ENCODE assay signal across 1 cellular context in the genomic region with DNA sequence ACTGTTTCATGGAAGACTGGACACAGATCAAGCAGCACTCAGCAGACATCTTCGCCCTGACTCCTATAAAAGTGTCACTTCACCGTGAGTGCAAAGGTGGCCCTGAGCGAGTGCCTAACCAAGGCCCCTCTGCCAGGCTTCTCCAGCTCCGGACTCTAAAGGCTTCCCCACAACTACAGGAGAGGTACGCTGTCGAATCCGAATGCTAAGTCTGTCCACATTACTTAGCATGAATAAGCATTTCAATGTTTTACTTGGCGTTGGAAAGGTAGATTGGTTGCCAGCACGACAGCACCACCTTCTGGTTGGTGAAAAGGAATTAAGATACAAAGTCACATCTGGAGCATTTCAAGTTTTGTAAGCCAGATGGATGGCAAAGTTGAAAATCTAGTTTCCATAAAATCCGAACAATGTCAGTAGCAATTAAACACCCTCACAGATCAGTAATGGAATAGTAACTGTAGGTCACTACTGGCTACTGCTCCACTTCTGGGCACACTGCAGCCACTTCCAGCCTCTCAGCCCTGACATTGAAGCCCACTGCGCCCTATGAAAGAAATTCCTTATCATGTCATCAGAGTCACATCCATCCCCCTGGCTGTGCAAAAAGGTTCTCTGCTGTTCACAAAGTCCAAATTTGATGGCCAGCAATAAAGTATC.
TF ChIP-seq lines count a peak whose summit lies in the region.

No MANE protein-coding gene starts in this region.

TF ChIP-seq in K562, 482 proteins besides CTCF, POLR2A, EP300 and RAD21 (continued from another document and continues in another):
- TF ChIP-seq, protein P1, sequence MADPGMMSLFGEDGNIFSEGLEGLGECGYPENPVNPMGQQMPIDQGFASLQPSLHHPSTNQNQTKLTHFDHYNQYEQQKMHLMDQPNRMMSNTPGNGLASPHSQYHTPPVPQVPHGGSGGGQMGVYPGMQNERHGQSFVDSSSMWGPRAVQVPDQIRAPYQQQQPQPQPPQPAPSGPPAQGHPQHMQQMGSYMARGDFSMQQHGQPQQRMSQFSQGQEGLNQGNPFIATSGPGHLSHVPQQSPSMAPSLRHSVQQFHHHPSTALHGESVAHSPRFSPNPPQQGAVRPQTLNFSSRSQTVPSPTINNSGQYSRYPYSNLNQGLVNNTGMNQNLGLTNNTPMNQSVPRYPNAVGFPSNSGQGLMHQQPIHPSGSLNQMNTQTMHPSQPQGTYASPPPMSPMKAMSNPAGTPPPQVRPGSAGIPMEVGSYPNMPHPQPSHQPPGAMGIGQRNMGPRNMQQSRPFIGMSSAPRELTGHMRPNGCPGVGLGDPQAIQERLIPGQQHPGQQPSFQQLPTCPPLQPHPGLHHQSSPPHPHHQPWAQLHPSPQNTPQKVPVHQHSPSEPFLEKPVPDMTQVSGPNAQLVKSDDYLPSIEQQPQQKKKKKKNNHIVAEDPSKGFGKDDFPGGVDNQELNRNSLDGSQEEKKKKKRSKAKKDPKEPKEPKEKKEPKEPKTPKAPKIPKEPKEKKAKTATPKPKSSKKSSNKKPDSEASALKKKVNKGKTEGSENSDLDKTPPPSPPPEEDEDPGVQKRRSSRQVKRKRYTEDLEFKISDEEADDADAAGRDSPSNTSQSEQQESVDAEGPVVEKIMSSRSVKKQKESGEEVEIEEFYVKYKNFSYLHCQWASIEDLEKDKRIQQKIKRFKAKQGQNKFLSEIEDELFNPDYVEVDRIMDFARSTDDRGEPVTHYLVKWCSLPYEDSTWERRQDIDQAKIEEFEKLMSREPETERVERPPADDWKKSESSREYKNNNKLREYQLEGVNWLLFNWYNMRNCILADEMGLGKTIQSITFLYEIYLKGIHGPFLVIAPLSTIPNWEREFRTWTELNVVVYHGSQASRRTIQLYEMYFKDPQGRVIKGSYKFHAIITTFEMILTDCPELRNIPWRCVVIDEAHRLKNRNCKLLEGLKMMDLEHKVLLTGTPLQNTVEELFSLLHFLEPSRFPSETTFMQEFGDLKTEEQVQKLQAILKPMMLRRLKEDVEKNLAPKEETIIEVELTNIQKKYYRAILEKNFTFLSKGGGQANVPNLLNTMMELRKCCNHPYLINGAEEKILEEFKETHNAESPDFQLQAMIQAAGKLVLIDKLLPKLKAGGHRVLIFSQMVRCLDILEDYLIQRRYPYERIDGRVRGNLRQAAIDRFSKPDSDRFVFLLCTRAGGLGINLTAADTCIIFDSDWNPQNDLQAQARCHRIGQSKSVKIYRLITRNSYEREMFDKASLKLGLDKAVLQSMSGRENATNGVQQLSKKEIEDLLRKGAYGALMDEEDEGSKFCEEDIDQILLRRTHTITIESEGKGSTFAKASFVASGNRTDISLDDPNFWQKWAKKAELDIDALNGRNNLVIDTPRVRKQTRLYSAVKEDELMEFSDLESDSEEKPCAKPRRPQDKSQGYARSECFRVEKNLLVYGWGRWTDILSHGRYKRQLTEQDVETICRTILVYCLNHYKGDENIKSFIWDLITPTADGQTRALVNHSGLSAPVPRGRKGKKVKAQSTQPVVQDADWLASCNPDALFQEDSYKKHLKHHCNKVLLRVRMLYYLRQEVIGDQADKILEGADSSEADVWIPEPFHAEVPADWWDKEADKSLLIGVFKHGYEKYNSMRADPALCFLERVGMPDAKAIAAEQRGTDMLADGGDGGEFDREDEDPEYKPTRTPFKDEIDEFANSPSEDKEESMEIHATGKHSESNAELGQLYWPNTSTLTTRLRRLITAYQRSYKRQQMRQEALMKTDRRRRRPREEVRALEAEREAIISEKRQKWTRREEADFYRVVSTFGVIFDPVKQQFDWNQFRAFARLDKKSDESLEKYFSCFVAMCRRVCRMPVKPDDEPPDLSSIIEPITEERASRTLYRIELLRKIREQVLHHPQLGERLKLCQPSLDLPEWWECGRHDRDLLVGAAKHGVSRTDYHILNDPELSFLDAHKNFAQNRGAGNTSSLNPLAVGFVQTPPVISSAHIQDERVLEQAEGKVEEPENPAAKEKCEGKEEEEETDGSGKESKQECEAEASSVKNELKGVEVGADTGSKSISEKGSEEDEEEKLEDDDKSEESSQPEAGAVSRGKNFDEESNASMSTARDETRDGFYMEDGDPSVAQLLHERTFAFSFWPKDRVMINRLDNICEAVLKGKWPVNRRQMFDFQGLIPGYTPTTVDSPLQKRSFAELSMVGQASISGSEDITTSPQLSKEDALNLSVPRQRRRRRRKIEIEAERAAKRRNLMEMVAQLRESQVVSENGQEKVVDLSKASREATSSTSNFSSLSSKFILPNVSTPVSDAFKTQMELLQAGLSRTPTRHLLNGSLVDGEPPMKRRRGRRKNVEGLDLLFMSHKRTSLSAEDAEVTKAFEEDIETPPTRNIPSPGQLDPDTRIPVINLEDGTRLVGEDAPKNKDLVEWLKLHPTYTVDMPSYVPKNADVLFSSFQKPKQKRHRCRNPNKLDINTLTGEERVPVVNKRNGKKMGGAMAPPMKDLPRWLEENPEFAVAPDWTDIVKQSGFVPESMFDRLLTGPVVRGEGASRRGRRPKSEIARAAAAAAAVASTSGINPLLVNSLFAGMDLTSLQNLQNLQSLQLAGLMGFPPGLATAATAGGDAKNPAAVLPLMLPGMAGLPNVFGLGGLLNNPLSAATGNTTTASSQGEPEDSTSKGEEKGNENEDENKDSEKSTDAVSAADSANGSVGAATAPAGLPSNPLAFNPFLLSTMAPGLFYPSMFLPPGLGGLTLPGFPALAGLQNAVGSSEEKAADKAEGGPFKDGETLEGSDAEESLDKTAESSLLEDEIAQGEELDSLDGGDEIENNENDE (IDR thresholded peaks at IDR 0.05; ENCODE audit: low read depth, low read length): no peak
- no peak for TF ChIP-seq ZNF436 (CRISPR knock-in tag; IDR thresholded peaks at IDR 0.05)
- TF ChIP-seq, protein P2, sequence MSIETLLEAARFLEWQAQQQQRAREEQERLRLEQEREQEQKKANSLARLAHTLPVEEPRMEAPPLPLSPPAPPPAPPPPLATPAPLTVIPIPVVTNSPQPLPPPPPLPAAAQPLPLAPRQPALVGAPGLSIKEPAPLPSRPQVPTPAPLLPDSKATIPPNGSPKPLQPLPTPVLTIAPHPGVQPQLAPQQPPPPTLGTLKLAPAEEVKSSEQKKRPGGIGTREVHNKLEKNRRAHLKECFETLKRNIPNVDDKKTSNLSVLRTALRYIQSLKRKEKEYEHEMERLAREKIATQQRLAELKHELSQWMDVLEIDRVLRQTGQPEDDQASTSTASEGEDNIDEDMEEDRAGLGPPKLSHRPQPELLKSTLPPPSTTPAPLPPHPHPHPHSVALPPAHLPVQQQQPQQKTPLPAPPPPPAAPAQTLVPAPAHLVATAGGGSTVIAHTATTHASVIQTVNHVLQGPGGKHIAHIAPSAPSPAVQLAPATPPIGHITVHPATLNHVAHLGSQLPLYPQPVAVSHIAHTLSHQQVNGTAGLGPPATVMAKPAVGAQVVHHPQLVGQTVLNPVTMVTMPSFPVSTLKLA (conservative IDR thresholded peaks at IDR 0.05): peak in 1 of 2 experiments; percentile 39; a peak in 1 of 4 replicates
- TF ChIP-seq, protein P3, sequence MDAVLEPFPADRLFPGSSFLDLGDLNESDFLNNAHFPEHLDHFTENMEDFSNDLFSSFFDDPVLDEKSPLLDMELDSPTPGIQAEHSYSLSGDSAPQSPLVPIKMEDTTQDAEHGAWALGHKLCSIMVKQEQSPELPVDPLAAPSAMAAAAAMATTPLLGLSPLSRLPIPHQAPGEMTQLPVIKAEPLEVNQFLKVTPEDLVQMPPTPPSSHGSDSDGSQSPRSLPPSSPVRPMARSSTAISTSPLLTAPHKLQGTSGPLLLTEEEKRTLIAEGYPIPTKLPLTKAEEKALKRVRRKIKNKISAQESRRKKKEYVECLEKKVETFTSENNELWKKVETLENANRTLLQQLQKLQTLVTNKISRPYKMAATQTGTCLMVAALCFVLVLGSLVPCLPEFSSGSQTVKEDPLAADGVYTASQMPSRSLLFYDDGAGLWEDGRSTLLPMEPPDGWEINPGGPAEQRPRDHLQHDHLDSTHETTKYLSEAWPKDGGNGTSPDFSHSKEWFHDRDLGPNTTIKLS (IDR thresholded peaks at IDR 0.05; ENCODE audit: borderline replicate concordance, low read depth): 0 out of 2 replicates have a peak, but pooled peaks have one; percentile 15
- TF ChIP-seq ZNF668 (CRISPR knock-in tag; IDR thresholded peaks at IDR 0.05): no peak
- TF ChIP-seq, protein P4, sequence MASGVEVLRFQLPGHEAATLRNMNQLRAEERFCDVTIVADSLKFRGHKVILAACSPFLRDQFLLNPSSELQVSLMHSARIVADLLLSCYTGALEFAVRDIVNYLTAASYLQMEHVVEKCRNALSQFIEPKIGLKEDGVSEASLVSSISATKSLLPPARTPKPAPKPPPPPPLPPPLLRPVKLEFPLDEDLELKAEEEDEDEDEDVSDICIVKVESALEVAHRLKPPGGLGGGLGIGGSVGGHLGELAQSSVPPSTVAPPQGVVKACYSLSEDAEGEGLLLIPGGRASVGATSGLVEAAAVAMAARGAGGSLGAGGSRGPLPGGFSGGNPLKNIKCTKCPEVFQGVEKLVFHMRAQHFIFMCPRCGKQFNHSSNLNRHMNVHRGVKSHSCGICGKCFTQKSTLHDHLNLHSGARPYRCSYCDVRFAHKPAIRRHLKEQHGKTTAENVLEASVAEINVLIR (CRISPR knock-in tag; IDR thresholded peaks at IDR 0.05): no peak
- TF ChIP-seq KAT8 (IDR thresholded peaks at IDR 0.05; ENCODE audit: low read depth): no peak
- no peak for TF ChIP-seq HDGF (IDR thresholded peaks at IDR 0.05)
- no peak for TF ChIP-seq FOXJ2 (tag; IDR thresholded peaks at IDR 0.05)
- no peak for TF ChIP-seq ZNF354B (CRISPR knock-in tag; IDR thresholded peaks at IDR 0.05)
- TF ChIP-seq, protein P5, sequence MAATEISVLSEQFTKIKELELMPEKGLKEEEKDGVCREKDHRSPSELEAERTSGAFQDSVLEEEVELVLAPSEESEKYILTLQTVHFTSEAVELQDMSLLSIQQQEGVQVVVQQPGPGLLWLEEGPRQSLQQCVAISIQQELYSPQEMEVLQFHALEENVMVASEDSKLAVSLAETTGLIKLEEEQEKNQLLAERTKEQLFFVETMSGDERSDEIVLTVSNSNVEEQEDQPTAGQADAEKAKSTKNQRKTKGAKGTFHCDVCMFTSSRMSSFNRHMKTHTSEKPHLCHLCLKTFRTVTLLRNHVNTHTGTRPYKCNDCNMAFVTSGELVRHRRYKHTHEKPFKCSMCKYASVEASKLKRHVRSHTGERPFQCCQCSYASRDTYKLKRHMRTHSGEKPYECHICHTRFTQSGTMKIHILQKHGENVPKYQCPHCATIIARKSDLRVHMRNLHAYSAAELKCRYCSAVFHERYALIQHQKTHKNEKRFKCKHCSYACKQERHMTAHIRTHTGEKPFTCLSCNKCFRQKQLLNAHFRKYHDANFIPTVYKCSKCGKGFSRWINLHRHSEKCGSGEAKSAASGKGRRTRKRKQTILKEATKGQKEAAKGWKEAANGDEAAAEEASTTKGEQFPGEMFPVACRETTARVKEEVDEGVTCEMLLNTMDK (IDR thresholded peaks at IDR 0.05; ENCODE audit: borderline replicate concordance, insufficient read depth, low read depth, low read length, poor library complexity, severe bottlenecking): no peak
- TF ChIP-seq, protein P6, sequence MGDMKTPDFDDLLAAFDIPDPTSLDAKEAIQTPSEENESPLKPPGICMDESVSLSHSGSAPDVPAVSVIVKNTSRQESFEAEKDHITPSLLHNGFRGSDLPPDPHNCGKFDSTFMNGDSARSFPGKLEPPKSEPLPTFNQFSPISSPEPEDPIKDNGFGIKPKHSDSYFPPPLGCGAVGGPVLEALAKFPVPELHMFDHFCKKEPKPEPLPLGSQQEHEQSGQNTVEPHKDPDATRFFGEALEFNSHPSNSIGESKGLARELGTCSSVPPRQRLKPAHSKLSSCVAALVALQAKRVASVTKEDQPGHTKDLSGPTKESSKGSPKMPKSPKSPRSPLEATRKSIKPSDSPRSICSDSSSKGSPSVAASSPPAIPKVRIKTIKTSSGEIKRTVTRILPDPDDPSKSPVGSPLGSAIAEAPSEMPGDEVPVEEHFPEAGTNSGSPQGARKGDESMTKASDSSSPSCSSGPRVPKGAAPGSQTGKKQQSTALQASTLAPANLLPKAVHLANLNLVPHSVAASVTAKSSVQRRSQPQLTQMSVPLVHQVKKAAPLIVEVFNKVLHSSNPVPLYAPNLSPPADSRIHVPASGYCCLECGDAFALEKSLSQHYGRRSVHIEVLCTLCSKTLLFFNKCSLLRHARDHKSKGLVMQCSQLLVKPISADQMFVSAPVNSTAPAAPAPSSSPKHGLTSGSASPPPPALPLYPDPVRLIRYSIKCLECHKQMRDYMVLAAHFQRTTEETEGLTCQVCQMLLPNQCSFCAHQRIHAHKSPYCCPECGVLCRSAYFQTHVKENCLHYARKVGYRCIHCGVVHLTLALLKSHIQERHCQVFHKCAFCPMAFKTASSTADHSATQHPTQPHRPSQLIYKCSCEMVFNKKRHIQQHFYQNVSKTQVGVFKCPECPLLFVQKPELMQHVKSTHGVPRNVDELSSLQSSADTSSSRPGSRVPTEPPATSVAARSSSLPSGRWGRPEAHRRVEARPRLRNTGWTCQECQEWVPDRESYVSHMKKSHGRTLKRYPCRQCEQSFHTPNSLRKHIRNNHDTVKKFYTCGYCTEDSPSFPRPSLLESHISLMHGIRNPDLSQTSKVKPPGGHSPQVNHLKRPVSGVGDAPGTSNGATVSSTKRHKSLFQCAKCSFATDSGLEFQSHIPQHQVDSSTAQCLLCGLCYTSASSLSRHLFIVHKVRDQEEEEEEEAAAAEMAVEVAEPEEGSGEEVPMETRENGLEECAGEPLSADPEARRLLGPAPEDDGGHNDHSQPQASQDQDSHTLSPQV (IDR thresholded peaks at IDR 0.05): peak; percentile 80
- TF ChIP-seq, protein P7, sequence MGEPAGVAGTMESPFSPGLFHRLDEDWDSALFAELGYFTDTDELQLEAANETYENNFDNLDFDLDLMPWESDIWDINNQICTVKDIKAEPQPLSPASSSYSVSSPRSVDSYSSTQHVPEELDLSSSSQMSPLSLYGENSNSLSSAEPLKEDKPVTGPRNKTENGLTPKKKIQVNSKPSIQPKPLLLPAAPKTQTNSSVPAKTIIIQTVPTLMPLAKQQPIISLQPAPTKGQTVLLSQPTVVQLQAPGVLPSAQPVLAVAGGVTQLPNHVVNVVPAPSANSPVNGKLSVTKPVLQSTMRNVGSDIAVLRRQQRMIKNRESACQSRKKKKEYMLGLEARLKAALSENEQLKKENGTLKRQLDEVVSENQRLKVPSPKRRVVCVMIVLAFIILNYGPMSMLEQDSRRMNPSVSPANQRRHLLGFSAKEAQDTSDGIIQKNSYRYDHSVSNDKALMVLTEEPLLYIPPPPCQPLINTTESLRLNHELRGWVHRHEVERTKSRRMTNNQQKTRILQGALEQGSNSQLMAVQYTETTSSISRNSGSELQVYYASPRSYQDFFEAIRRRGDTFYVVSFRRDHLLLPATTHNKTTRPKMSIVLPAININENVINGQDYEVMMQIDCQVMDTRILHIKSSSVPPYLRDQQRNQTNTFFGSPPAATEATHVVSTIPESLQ (CRISPR knock-in tag; IDR thresholded peaks at IDR 0.05): no peak
- TF ChIP-seq ZNF263 (CRISPR knock-in tag; IDR thresholded peaks at IDR 0.05; ENCODE audit: borderline replicate concordance): no peak
- TF ChIP-seq ELF4 (CRISPR knock-in tag; IDR thresholded peaks at IDR 0.05): no peak
- TF ChIP-seq RBBP5 (IDR thresholded peaks at IDR 0.05; ENCODE audit: borderline replicate concordance, insufficient read depth, low read length, poor library complexity, severe bottlenecking): no peak
- peak; percentile 97 for TF ChIP-seq NFE2 (IDR thresholded peaks at IDR 0.05; ENCODE audit: low read depth)
- TF ChIP-seq EZH2 (IDR thresholded peaks at IDR 0.05; ENCODE audit: borderline replicate concordance, low read depth, low read length): no peak
- TF ChIP-seq SIRT6 (IDR thresholded peaks at IDR 0.05; ENCODE audit: low read depth, low read length): no peak
- no peak for TF ChIP-seq TCFL5 (CRISPR knock-in tag; conservative IDR thresholded peaks at IDR 0.05)
- no peak for TF ChIP-seq ZNF232 (CRISPR knock-in tag; IDR thresholded peaks at IDR 0.05)
- TF ChIP-seq, protein P8, sequence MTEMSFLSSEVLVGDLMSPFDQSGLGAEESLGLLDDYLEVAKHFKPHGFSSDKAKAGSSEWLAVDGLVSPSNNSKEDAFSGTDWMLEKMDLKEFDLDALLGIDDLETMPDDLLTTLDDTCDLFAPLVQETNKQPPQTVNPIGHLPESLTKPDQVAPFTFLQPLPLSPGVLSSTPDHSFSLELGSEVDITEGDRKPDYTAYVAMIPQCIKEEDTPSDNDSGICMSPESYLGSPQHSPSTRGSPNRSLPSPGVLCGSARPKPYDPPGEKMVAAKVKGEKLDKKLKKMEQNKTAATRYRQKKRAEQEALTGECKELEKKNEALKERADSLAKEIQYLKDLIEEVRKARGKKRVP (CRISPR knock-in tag; IDR thresholded peaks at IDR 0.05): no peak
- no peak for TF ChIP-seq YBX1 (IDR thresholded peaks at IDR 0.05)
- no peak for TF ChIP-seq ZNF445 (CRISPR knock-in tag; IDR thresholded peaks at IDR 0.05; ENCODE audit: low read depth)
